ENCODE assay signal across 16 cellular contexts in genomic region chr14:69720912-69721311, GRCh38.
"Had no signal": no experiment of that assay in that cellular context is flagged by ENCODE, and none has a peak within 500 bp of the region (broad histone marks: within the 10 kb centered on the region; RNA-seq: fewer than 3 reads in every experiment).

No MANE protein-coding gene starts in this region.

- DNase-seq: activated CD4-positive, alpha-beta T cell treated with anti-CD3 and anti-CD28 coated beads for 1 hour; activated T-cell treated with anti-CD3 and anti-CD28 coated beads for 4 hours; heart left ventricle; naive thymus-derived CD8-positive, alpha-beta T cell; pancreas; small intestine; stimulated activated CD4-positive, alpha-beta T cell treated with anti-CD3 and anti-CD28 coated beads, Interleukin-2, amount 100 ng/mL, for 24 hours; stomach; T-helper 9 cell had no signal

- H3K9me3 Mint-ChIP-seq: activated naive CD4-positive, alpha-beta T cell treated with anti-CD3 and anti-CD28 coated beads, Interleukin-2, amount 50 U/mL, for 72 hours; mesothelial cell of epicardium; naive thymus-derived CD8-positive, alpha-beta T cell; stimulated activated memory B cell treated with anti-CD40 and anti-IgM and Interleukin-4, amounts not matched to agents 10 μg/mL and 1 μg/mL and 100 μg/mL, for 72 hours; type B pancreatic cell had no signal

- H3K36me3 Mint-ChIP-seq: mesothelial cell of epicardium had no signal

- H3K4me3 ChIP-seq: heart left ventricle, pancreas, stomach, vagina had no signal

- H3K4me3 Mint-ChIP-seq: mesothelial cell of epicardium; naive thymus-derived CD8-positive, alpha-beta T cell; stimulated activated memory B cell treated with anti-CD40 and anti-IgM and Interleukin-4, amounts not matched to agents 10 μg/mL and 1 μg/mL and 100 μg/mL, for 72 hours; type B pancreatic cell had no signal

- H3K27me3 ChIP-seq: heart left ventricle, pancreas, stomach, vagina had no signal

- H3K27ac ChIP-seq: pancreas, vagina had no signal

- H3K9me3 ChIP-seq: heart left ventricle, pancreas, stomach, vagina had no signal

- H3K27me3 Mint-ChIP-seq: naive thymus-derived CD8-positive, alpha-beta T cell; stimulated activated memory B cell treated with anti-CD40 and anti-IgM and Interleukin-4, amounts not matched to agents 10 μg/mL and 1 μg/mL and 100 μg/mL, for 72 hours had no signal

- H3K36me3 ChIP-seq: heart left ventricle, pancreas, stomach, vagina had no signal

- H3K27ac Mint-ChIP-seq: mesothelial cell of epicardium; stimulated activated memory B cell treated with anti-CD40 and anti-IgM and Interleukin-4, amounts not matched to agents 10 μg/mL and 1 μg/mL and 100 μg/mL, for 72 hours; type B pancreatic cell had no signal

- ATAC-seq: activated naive CD4-positive, alpha-beta T cell treated with anti-CD3 and anti-CD28 coated beads, Interleukin-2, amount 50 U/mL, for 72 hours; heart left ventricle; left lobe of liver; naive thymus-derived CD8-positive, alpha-beta T cell; pancreas; sciatic nerve; stimulated activated memory B cell treated with anti-CD40 and anti-IgM and Interleukin-4, amounts not matched to agents 10 μg/mL and 1 μg/mL and 100 μg/mL, for 72 hours had no signal
